1 cellular context compared by ENCODE assay signal in genomic region chr9:71725590-71726338, GRCh38.
A peak's percentile ranks its signal among the peaks of the same experiment; 100 is the strongest.
TF ChIP-seq lines count a peak whose summit lies in the region.

No MANE protein-coding gene starts in this region.

TF ChIP-seq in HepG2, 621 proteins besides CTCF, POLR2A, EP300 and RAD21 (continued from another document and continues in another):
- TF ChIP-seq RERE (CRISPR knock-in tag; IDR thresholded peaks at IDR 0.05; ENCODE audit: low read depth) (peak; percentile 79; the same call in 1 of the 2 replicates), RAD51 (IDR thresholded peaks at IDR 0.05; ENCODE audit: borderline replicate concordance) (no peak), GATAD2A (CRISPR knock-in tag; IDR thresholded peaks at IDR 0.05) (peak; percentile 96), HMG20B (CRISPR knock-in tag; conservative IDR thresholded peaks at IDR 0.05) (no peak), ZNF720 (CRISPR knock-in tag; IDR thresholded peaks at IDR 0.05) (no peak), ZNF749 (CRISPR knock-in tag; IDR thresholded peaks at IDR 0.05; ENCODE audit: borderline replicate concordance) (no peak), SCMH1 (CRISPR knock-in tag; IDR thresholded peaks at IDR 0.05; ENCODE audit: borderline replicate concordance) (no peak), ZNF281 (CRISPR knock-in tag; IDR thresholded peaks at IDR 0.05; ENCODE audit: borderline replicate concordance) (no peak), ZFP90 (CRISPR knock-in tag; IDR thresholded peaks at IDR 0.05; ENCODE audit: borderline replicate concordance) (no peak), RBM22 (optimal IDR thresholded peaks at IDR 0.05; ENCODE audit: low read length) (no peak), KDM4B (CRISPR knock-in tag; IDR thresholded peaks at IDR 0.05) (0 out of 2 replicates have a peak, but pooled peaks have one; percentile 60), ZNF329 (CRISPR knock-in tag; IDR thresholded peaks at IDR 0.05; ENCODE audit: low read depth) (no peak), SIX4 (CRISPR knock-in tag; IDR thresholded peaks at IDR 0.05) (no peak; the same call in 1 of the 2 replicates), KDM5A (IDR thresholded peaks at IDR 0.05; ENCODE audit: borderline replicate concordance, low read length) (no peak), ZNF296 (CRISPR knock-in tag; conservative IDR thresholded peaks at IDR 0.05) (no peak), ZNF160 (CRISPR knock-in tag; IDR thresholded peaks at IDR 0.05) (no peak), KMT2A (CRISPR knock-in tag; IDR thresholded peaks at IDR 0.05) (peak; percentile 51; the same call in 1 of the 2 replicates), FOXK2 (IDR thresholded peaks at IDR 0.05) (peak; percentile 53; the same call in 1 of the 2 replicates), ZGPAT (CRISPR knock-in tag; IDR thresholded peaks at IDR 0.05) (peak; percentile 90), REL (CRISPR knock-in tag; conservative IDR thresholded peaks at IDR 0.05) (no peak), MEF2D (CRISPR knock-in tag; IDR thresholded peaks at IDR 0.05) (peak; percentile 66; the same call in 1 of the 2 replicates), ZNF280B (CRISPR knock-in tag; IDR thresholded peaks at IDR 0.05; ENCODE audit: borderline replicate concordance) (no peak), FOXP4 (CRISPR knock-in tag; IDR thresholded peaks at IDR 0.05) (peak; percentile 93), TRIM22 (IDR thresholded peaks at IDR 0.05) (no peak), ZNF550 (CRISPR knock-in tag; IDR thresholded peaks at IDR 0.05; ENCODE audit: borderline replicate concordance) (no peak), ZNF781 (CRISPR knock-in tag; IDR thresholded peaks at IDR 0.05; ENCODE audit: borderline replicate concordance, not compliant biosample characterization) (no peak), RNF219 (CRISPR knock-in tag; IDR thresholded peaks at IDR 0.05) (no peak), ARID2 (CRISPR knock-in tag; IDR thresholded peaks at IDR 0.05; ENCODE audit: borderline replicate concordance) (no peak), BCL6 (CRISPR knock-in tag; IDR thresholded peaks at IDR 0.05) (peak; percentile 91), ZNF7 (CRISPR knock-in tag; IDR thresholded peaks at IDR 0.05) (no peak), ZNF503 (CRISPR knock-in tag; IDR thresholded peaks at IDR 0.05) (peak; percentile 71), ZBTB21 (CRISPR knock-in tag; IDR thresholded peaks at IDR 0.05) (no peak), NCOA5 (CRISPR knock-in tag; IDR thresholded peaks at IDR 0.05) (no peak), HOXA9 (CRISPR knock-in tag; IDR thresholded peaks at IDR 0.05; ENCODE audit: borderline replicate concordance) (no peak), ZNF451 (CRISPR knock-in tag; IDR thresholded peaks at IDR 0.05) (no peak), MATR3 (CRISPR knock-in tag; IDR thresholded peaks at IDR 0.05) (no peak), NCOA1 (CRISPR knock-in tag; IDR thresholded peaks at IDR 0.05) (no peak), ZSCAN12 (CRISPR knock-in tag; IDR thresholded peaks at IDR 0.05) (no peak)
